In the genomic region with DNA sequence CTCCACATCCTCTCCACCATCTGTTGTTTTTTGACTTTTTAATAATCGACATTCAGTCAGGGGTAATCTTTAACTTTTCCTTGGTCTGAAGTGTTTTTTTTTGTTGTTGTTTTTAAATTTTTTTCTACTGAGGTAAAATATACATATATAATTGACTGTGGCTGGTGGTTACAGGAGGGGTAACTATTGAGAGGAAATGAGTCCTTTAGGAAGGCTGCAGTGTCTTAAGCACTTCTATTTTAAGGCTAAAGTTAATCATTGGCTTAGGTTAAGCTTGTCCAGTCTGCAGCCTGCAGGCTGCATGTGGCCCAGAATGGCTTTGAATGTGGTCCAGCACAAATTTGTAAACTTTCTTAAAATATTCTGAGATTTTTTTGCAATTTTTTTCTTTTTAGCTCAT, we compare ENCODE assay signal across 15 cellular contexts.
A peak's percentile ranks its signal among the peaks of the same experiment; 100 is the strongest.
DNase-seq lines count a peak whose midpoint lies in the region; ATAC-seq and TF ChIP-seq lines count a peak whose summit lies in the region.
"Had no signal": no experiment of that assay in that cellular context is flagged by ENCODE, and none has a peak within 500 bp of the region (broad histone marks: within the 10 kb centered on the region; RNA-seq: fewer than 3 reads in every experiment).

No MANE protein-coding gene starts in this region.

- ATAC-seq in GM19438 (IDR thresholded peaks at IDR 0.05; ENCODE audit: low read depth, unreplicated experiment), result peak; percentile 100
- peak; percentile 81 for ATAC-seq in HG02798 (IDR thresholded peaks at IDR 0.05; ENCODE audit: poor library complexity, unreplicated experiment)
- peak; percentile 61 for ATAC-seq in HG03520 (IDR thresholded peaks at IDR 0.05; ENCODE audit: unreplicated experiment)
- no peak for ATAC-seq in HG03039 (IDR thresholded peaks at IDR 0.05; ENCODE audit: unreplicated experiment)
- ATAC-seq: pancreas had no signal

- H3K9me3 ChIP-seq in prostate gland, result no peaks in the 10 kb centered on the region
- H3K9me3 ChIP-seq: pancreas, thyroid gland had no signal

- 94% methylated on average over 1 of the region's 1 CpG for WGBS in prostate gland

- no peak for TF ChIP-seq CTCF in prostate gland (IDR thresholded peaks at IDR 0.05)

- TF ChIP-seq POLR2A in prostate gland (IDR thresholded peaks at IDR 0.05), result no peak

- intact Hi-C loops in prostate gland (cut with DNase I), result no loop called here

- peak; percentile 76 for DNase-seq in DMS53 (lab: John Stamatoyannopoulos, UW)
- no peak for DNase-seq in prostate gland (ENCODE audit: low spot score)
- DNase-seq in RPMI8226, result no peak
- no peak for DNase-seq in NCI-H345 treated with DMSO at 0.1 percent for 48 hours (lab: John Stamatoyannopoulos, UW; ENCODE audit: unreplicated experiment)
- DNase-seq: activated naive CD8-positive, alpha-beta T cell treated with anti-CD3 and anti-CD28 coated beads for 36 hours; COR-L47; islet precursor cell; pancreas; stimulated activated CD4-positive, alpha-beta T cell treated with anti-CD3 and anti-CD28 coated beads, Interleukin-15, amount 100 ng/mL, for 24 hours; thyroid gland had no signal

- no peak overlapping the region for H3K27ac ChIP-seq in prostate gland
- H3K27ac ChIP-seq: pancreas, thyroid gland, VCaP had no signal

- no peaks in the 10 kb centered on the region for H3K27me3 ChIP-seq in prostate gland (replicated peaks; ENCODE audit: insufficient read depth)
- H3K27me3 ChIP-seq: pancreas, thyroid gland had no signal

- no peaks in the 10 kb centered on the region for H3K36me3 ChIP-seq in prostate gland
- H3K36me3 ChIP-seq: pancreas, thyroid gland had no signal

- no peak overlapping the region for H3K4me3 ChIP-seq in prostate gland
- H3K4me3 ChIP-seq: pancreas, thyroid gland had no signal

- peaks cover 1% of the 10 kb centered on the region for H3K4me1 ChIP-seq in prostate gland (replicated peaks)
- H3K4me1 ChIP-seq: pancreas, thyroid gland had no signal
